In the genomic region with DNA sequence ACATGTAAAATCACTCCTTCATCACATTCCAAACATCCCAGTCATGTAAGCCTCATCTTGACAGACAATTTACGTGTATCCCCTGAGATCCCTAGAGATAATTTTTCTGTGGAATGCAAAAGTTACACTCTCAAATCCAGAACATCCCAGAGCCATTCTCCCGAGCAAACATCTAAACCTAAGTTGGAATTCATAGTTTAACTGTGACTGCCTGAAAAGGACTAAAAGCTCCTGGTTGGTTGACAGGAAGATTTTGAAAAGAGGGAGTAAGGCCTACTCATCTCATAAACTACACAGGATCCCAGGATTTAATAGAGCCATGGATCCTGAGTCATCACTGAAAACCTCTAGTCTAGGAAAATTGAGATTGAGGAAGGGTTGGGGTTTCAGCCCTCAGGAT, we compare ENCODE assay signal across 25 cellular contexts.
DNase-seq lines count a peak whose midpoint lies in the region; ATAC-seq and TF ChIP-seq lines count a peak whose summit lies in the region.
"Had no signal": no experiment of that assay in that cellular context is flagged by ENCODE, and none has a peak within 500 bp of the region (broad histone marks: within the 10 kb centered on the region; RNA-seq: fewer than 3 reads in every experiment).

No MANE protein-coding gene starts in this region.

- H3K9me3 ChIP-seq in upper lobe of left lung: no peaks in the 10 kb centered on the region
- H3K9me3 ChIP-seq: esophagus squamous epithelium had no signal

- no peaks in the 10 kb centered on the region for H3K27me3 ChIP-seq in upper lobe of left lung
- H3K27me3 ChIP-seq: esophagus squamous epithelium had no signal

- no peak for TF ChIP-seq POLR2A in upper lobe of left lung (IDR thresholded peaks at IDR 0.05)

- H3K4me3 ChIP-seq in skeletal muscle cell (ENCODE audit: low read depth, low read length) (no peak overlapping the region), upper lobe of left lung (no peak overlapping the region)
- H3K4me3 ChIP-seq: coronary artery, esophagus squamous epithelium, SK-N-MC had no signal

- no peak overlapping the region for H3K27ac ChIP-seq in upper lobe of left lung
- H3K27ac ChIP-seq: coronary artery, esophagus squamous epithelium, SK-N-MC had no signal

- H3K36me3 ChIP-seq in upper lobe of left lung: no peaks in the 10 kb centered on the region
- H3K36me3 ChIP-seq: esophagus squamous epithelium had no signal

- H3K4me1 ChIP-seq in upper lobe of left lung: no peaks in the 10 kb centered on the region
- H3K4me1 ChIP-seq: esophagus squamous epithelium had no signal

- no peak for TF ChIP-seq CTCF in upper lobe of left lung (IDR thresholded peaks at IDR 0.05)

- ATAC-seq in upper lobe of left lung (ENCODE audit: low FRiP score in 2 of 2): no peak
- ATAC-seq: activated CD8-positive, alpha-beta T cell treated with anti-CD3 and anti-CD28 coated beads for 36 hours; left colon; naive thymus-derived CD4-positive, alpha-beta T cell; stimulated activated naive CD8-positive, alpha-beta T cell treated with anti-CD3 and anti-CD28 coated beads, Interleukin-15, amount 100 ng/mL, for 72 hours had no signal

- WGBS in upper lobe of left lung, 2 donors: 88 to 90% methylated on average over 2 of the region's 2 CpGs

- DNase-seq in AG20443 (ENCODE audit: low spot score) (peak; percentile 49), HS-5 (ENCODE audit: low read depth) (peak; percentile 71), amniotic epithelial cell (ENCODE audit: low read depth) (peak; percentile 43), skeletal muscle cell (ENCODE audit: low read depth) (peak; percentile 18), foreskin melanocyte (no peak), upper lobe of left lung (no peak), HuH-7 (ENCODE audit: low spot score) (no peak)
- DNase-seq in stimulated activated CD4-positive, alpha-beta T cell treated with anti-CD3 and anti-CD28 coated beads, Interleukin-4, amount 100 ng/mL, for 1 hour: no peak
- DNase-seq: activated B cell treated with CpG ODN at 0.5 μM for 24 hours; activated CD8-positive, alpha-beta T cell treated with anti-CD3 and anti-CD28 coated beads for 36 hours; activated gamma-delta T cell treated with Interleukin-2 at 50 U/mL for 16 hours; AML-193; amygdala; esophagus squamous epithelium; head of caudate nucleus; left colon; naive thymus-derived CD4-positive, alpha-beta T cell; NCI-H526; occipital lobe; retina; stimulated activated naive CD8-positive, alpha-beta T cell treated with anti-CD3 and anti-CD28 coated beads, Interleukin-15, amount 100 ng/mL, for 72 hours; T1000; trophoblast cell had no signal

- no peak for TF ChIP-seq EP300 in upper lobe of left lung (IDR thresholded peaks at IDR 0.05)

Comparison
In these comparisons a context has a peak if more than half of its experiments do, and no peak if none do; other contexts are left out.
1. DNase-seq: peak in AG20443 (single experiment), HS-5 (single experiment), amniotic epithelial cell (single experiment) and skeletal muscle cell (single experiment); none in stimulated activated CD4-positive, alpha-beta T cell treated with anti-CD3 and anti-CD28 coated beads, Interleukin-4, amount 100 ng/mL, for 1 hour (single experiment), foreskin melanocyte (single experiment), upper lobe of left lung (0 of 2) and HuH-7 (single experiment).